In the genomic region with DNA sequence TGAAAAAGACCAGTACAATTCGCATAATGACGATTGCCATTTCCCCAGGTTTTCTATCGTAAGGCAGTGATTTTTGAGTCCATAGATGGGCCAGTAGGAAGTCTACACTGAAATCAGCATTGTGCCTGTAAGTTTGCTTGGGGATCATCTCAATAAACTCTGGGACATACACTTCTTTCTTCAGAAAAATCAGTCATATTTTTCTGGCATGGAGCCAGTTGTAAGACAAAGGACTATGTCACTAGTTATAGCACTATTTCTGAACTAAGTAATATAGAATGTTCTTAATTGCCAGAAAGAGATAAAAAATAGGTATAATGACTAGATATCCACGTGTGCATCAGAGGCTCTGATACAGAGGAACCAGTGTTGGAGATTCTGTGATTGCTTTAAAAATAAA, we compare ENCODE assay signal across 20 cellular contexts.
"Had no signal": no experiment of that assay in that cellular context is flagged by ENCODE, and none has a peak within 500 bp of the region (broad histone marks: within the 10 kb centered on the region; RNA-seq: fewer than 3 reads in every experiment).

No MANE protein-coding gene starts in this region.

- ATAC-seq: Panc1, PC-3 had no signal

- DNase-seq: Karpas-422, KG1, MG63, NCI-H1092 treated with DMSO at 0.1 percent for 48 hours, NCI-H1436, NCI-H187, NCI-H2029, NCI-H2081 treated with DMSO at 0.1 percent for 48 hours, NCI-H2171, NCI-H226, NCI-H446, NCI-H510A, NCI-H524 treated with DMSO at 0.1 percent for 48 hours, NCI-H69, NCI-H774, PC-3, SHP77 had no signal

- H3K27me3 ChIP-seq: MG63 had no signal

- H3K4me3 ChIP-seq: MG63, SK-N-MC had no signal

- H3K9me3 ChIP-seq: MG63 had no signal

- H3K36me3 ChIP-seq: MG63 had no signal

- H3K27ac ChIP-seq: RWPE1, SK-N-MC had no signal
